9 cellular contexts compared by ENCODE assay signal in the genomic region with DNA sequence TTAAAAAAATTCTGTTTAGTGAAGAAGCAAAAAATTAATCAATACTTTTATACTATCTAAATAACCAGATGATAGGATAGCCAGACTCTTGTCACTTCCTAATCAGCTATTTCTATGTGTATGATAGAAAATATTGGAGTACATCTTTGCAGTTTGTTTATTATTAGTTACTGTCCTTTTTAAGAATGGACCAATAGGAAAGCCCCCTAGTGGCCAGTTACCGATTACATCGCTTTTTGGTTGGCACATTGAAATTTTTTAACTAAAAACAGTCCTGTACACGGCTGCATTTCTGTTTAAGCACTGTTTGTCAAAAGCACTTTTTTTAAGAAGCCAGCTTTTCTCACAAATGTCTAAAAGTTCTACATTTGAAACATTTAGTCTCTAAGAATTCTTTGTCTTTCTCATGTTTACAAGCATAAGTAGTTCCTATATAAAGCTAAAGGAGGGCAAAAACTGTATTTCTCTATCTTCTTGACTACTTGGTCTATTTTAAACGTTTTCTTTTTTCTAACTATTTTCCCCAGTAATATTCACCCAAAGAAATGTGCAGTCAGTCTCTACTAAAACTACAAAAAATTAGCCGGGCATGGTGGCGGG.
DNase-seq lines count a peak whose midpoint lies in the region; ATAC-seq and TF ChIP-seq lines count a peak whose summit lies in the region.
"Had no signal": no experiment of that assay in that cellular context is flagged by ENCODE, and none has a peak within 500 bp of the region (broad histone marks: within the 10 kb centered on the region; RNA-seq: fewer than 3 reads in every experiment).

No MANE protein-coding gene starts in this region.

- POLR2A ChIA-PET in GM10248 (lab: Yijun Ruan, JAX): no interaction called here

- TF ChIP-seq POLR2A in GM18505 (IDR thresholded peaks at IDR 0.05; ENCODE audit: borderline replicate concordance, extremely low read depth, insufficient read depth, insufficient read length): no peak

- no peaks in the 10 kb centered on the region for H3K9me3 Mint-ChIP-seq in chondrocyte (ENCODE audit: low read depth)

- no peak overlapping the region for H3K27ac Mint-ChIP-seq in chondrocyte (ENCODE audit: unreplicated experiment)
- H3K27ac Mint-ChIP-seq: activated naive CD8-positive, alpha-beta T cell had no signal

- CTCF ChIA-PET in GM10248 (lab: Yijun Ruan, JAX): interaction anchor here (1.1 to 1.8 kb wide), 6 partner anchors 10 to 1242 kb away, joined by 3 to 12 read pairs (median 6); no protein-coding TSS in a partner anchor

- TF ChIP-seq CTCF in 22Rv1 (IDR thresholded peaks at IDR 0.05) (peak; percentile 86), GM10248 (IDR thresholded peaks at IDR 0.05; ENCODE audit: control extremely low read depth, extremely low read depth, low read depth, missing control alignments) (peak; percentile 50), chondrocyte (IDR thresholded peaks at IDR 0.05) (peak; percentile 94)

- no peak overlapping the region for H3K4me3 Mint-ChIP-seq in chondrocyte (ENCODE audit: unreplicated experiment)
- H3K4me3 Mint-ChIP-seq: activated naive CD8-positive, alpha-beta T cell had no signal

- H3K36me3 Mint-ChIP-seq in chondrocyte (ENCODE audit: low read depth): no peaks in the 10 kb centered on the region
- H3K36me3 Mint-ChIP-seq: activated naive CD8-positive, alpha-beta T cell had no signal

- H3K4me1 Mint-ChIP-seq in chondrocyte (ENCODE audit: low read depth): no peaks in the 10 kb centered on the region

- no peak overlapping the region for H3K27ac ChIP-seq in 22Rv1

- ATAC-seq in GM18505 (IDR thresholded peaks at IDR 0.05; ENCODE audit: unreplicated experiment) (no peak), HG02763 (IDR thresholded peaks at IDR 0.05; ENCODE audit: unreplicated experiment) (no peak), GM18502 (IDR thresholded peaks at IDR 0.05; ENCODE audit: poor library complexity, unreplicated experiment) (no peak)

- H3K27me3 Mint-ChIP-seq in chondrocyte (ENCODE audit: low read depth): peaks cover 4% of the 10 kb centered on the region

- DNase-seq in GM10248 (ENCODE audit: extremely low spot score) (peak; percentile 51), NCI-H460 (ENCODE audit: extremely low read depth, low read depth) (peak; percentile 30), chondrocyte (ENCODE audit: low spot score) (no peak), myocyte (ENCODE audit: low read depth) (peak; percentile 56)
